35 cellular contexts compared by ENCODE assay signal in genomic region chr20:1205802-1206201, GRCh38. TPM values are rescaled to one million over a fixed set of nuclear protein-coding genes. Genes with fewer than 3 reads are reported as not detected.
"Had no signal": no experiment of that assay in that cellular context is flagged by ENCODE, and none has a peak within 500 bp of the region (broad histone marks: within the 10 kb centered on the region; RNA-seq: fewer than 3 reads in every experiment).

No MANE protein-coding gene starts in this region.

- H3K27ac ChIP-seq: ascending aorta, breast epithelium, cardiac muscle cell, colonic mucosa, epithelial cell of prostate, foreskin keratinocyte, WERI-Rb-1 had no signal

- H3K9me3 ChIP-seq: ascending aorta, breast epithelium, colonic mucosa, gastrocnemius medialis had no signal

- H3K27me3 Mint-ChIP-seq: activated CD4-positive, alpha-beta T cell treated with anti-CD3 and anti-CD28 coated beads for 36 hours; activated T-cell treated with anti-CD3 and anti-CD28 coated beads, Interleukin-2, amount 50 U/mL, for 24 hours had no signal

- H3K9me3 Mint-ChIP-seq: activated CD4-positive, alpha-beta memory T cell treated with anti-CD3 and anti-CD28 coated beads, Interleukin-2, amount 10 ng/mL, durations not matched to agents 7 days and 5 days; activated CD4-positive, alpha-beta T cell treated with anti-CD3 and anti-CD28 coated beads, Interleukin-2, amount 10 ng/mL, durations not matched to agents 7 days and 5 days; activated naive CD4-positive, alpha-beta T cell treated with anti-CD3 and anti-CD28 coated beads, Interleukin-2, amount 10 ng/mL, durations not matched to agents 7 days and 5 days; activated naive CD4-positive, alpha-beta T cell treated with anti-CD3 and anti-CD28 coated beads, Interleukin-2, amount 50 U/mL, for 72 hours; activated naive CD8-positive, alpha-beta T cell treated with anti-CD3 and anti-CD28 coated beads, Interleukin-2, amount 10 ng/mL, durations not matched to agents 7 days and 5 days; activated T-cell treated with anti-CD3 and anti-CD28 coated beads, Interleukin-2, amount 50 U/mL, for 24 hours; activated T-cell treated with anti-CD3 and anti-CD28 coated beads, Interleukin-2, amount 50 U/mL, for 72 hours; brain; T-helper 2 cell treated with Interferon-gamma antibody and Interleukin-4, amounts not matched to agents 5 μg/mL and 100 μg/mL, for 36 hours had no signal

- H3K4me3 Mint-ChIP-seq: activated CD4-positive, alpha-beta memory T cell treated with anti-CD3 and anti-CD28 coated beads, Interleukin-2, amount 10 ng/mL, durations not matched to agents 7 days and 5 days; activated CD4-positive, alpha-beta T cell treated with anti-CD3 and anti-CD28 coated beads for 36 hours; activated CD4-positive, alpha-beta T cell treated with anti-CD3 and anti-CD28 coated beads, Interleukin-2, amount 10 ng/mL, durations not matched to agents 7 days and 5 days; activated naive CD4-positive, alpha-beta T cell treated with anti-CD3 and anti-CD28 coated beads, Interleukin-2, amount 10 ng/mL, durations not matched to agents 7 days and 5 days; activated naive CD8-positive, alpha-beta T cell treated with anti-CD3 and anti-CD28 coated beads, Interleukin-2, amount 10 ng/mL, durations not matched to agents 7 days and 5 days; activated T-cell treated with anti-CD3 and anti-CD28 coated beads, Interleukin-2, amount 50 U/mL, for 24 hours; activated T-cell treated with anti-CD3 and anti-CD28 coated beads, Interleukin-2, amount 50 U/mL, for 72 hours; brain; T-helper 17 cell; T-helper 2 cell treated with Interferon-gamma antibody and Interleukin-4, amounts not matched to agents 5 μg/mL and 100 μg/mL, for 36 hours had no signal

- H3K4me1 ChIP-seq: ascending aorta, breast epithelium, colonic mucosa, foreskin keratinocyte, gastrocnemius medialis had no signal

- H3K4me3 ChIP-seq: ascending aorta, breast epithelium, cardiac muscle cell, colonic mucosa, gastrocnemius medialis had no signal

- ATAC-seq: activated CD4-positive, alpha-beta T cell treated with anti-CD3 and anti-CD28 coated beads for 36 hours; activated naive CD4-positive, alpha-beta T cell treated with anti-CD3 and anti-CD28 coated beads, Interleukin-2, amount 50 U/mL, for 72 hours; activated T-cell treated with anti-CD3 and anti-CD28 coated beads, Interleukin-2, amount 50 U/mL, for 72 hours; esophagus mucosa; foreskin keratinocyte; gastrocnemius medialis; T-helper 17 cell had no signal

- H3K27ac Mint-ChIP-seq: activated CD4-positive, alpha-beta memory T cell treated with anti-CD3 and anti-CD28 coated beads, Interleukin-2, amount 10 ng/mL, durations not matched to agents 7 days and 5 days; activated CD4-positive, alpha-beta T cell treated with anti-CD3 and anti-CD28 coated beads for 36 hours; activated CD4-positive, alpha-beta T cell treated with anti-CD3 and anti-CD28 coated beads, Interleukin-2, amount 10 ng/mL, durations not matched to agents 7 days and 5 days; activated naive CD4-positive, alpha-beta T cell treated with anti-CD3 and anti-CD28 coated beads, Interleukin-2, amount 10 ng/mL, durations not matched to agents 7 days and 5 days; activated naive CD4-positive, alpha-beta T cell treated with anti-CD3 and anti-CD28 coated beads, Interleukin-2, amount 50 U/mL, for 72 hours; activated naive CD8-positive, alpha-beta T cell treated with anti-CD3 and anti-CD28 coated beads, Interleukin-2, amount 10 ng/mL, durations not matched to agents 7 days and 5 days; activated T-cell treated with anti-CD3 and anti-CD28 coated beads, Interleukin-2, amount 50 U/mL, for 24 hours; activated T-cell treated with anti-CD3 and anti-CD28 coated beads, Interleukin-2, amount 50 U/mL, for 72 hours; brain; T-helper 17 cell; T-helper 2 cell treated with Interferon-gamma antibody and Interleukin-4, amounts not matched to agents 5 μg/mL and 100 μg/mL, for 36 hours had no signal

- H3K36me3 ChIP-seq: ascending aorta, breast epithelium, cardiac muscle cell, colonic mucosa, gastrocnemius medialis, WERI-Rb-1 had no signal

- H3K36me3 Mint-ChIP-seq: activated naive CD4-positive, alpha-beta T cell treated with anti-CD3 and anti-CD28 coated beads, Interleukin-2, amount 10 ng/mL, durations not matched to agents 7 days and 5 days; activated naive CD4-positive, alpha-beta T cell treated with anti-CD3 and anti-CD28 coated beads, Interleukin-2, amount 50 U/mL, for 72 hours; activated naive CD8-positive, alpha-beta T cell treated with anti-CD3 and anti-CD28 coated beads, Interleukin-2, amount 10 ng/mL, durations not matched to agents 7 days and 5 days; brain had no signal

- H3K4me1 Mint-ChIP-seq: activated CD4-positive, alpha-beta memory T cell treated with anti-CD3 and anti-CD28 coated beads, Interleukin-2, amount 10 ng/mL, durations not matched to agents 7 days and 5 days; activated CD4-positive, alpha-beta T cell treated with anti-CD3 and anti-CD28 coated beads for 36 hours; activated CD4-positive, alpha-beta T cell treated with anti-CD3 and anti-CD28 coated beads, Interleukin-2, amount 10 ng/mL, durations not matched to agents 7 days and 5 days; activated naive CD4-positive, alpha-beta T cell treated with anti-CD3 and anti-CD28 coated beads, Interleukin-2, amount 10 ng/mL, durations not matched to agents 7 days and 5 days; activated naive CD8-positive, alpha-beta T cell treated with anti-CD3 and anti-CD28 coated beads, Interleukin-2, amount 10 ng/mL, durations not matched to agents 7 days and 5 days; brain had no signal

- DNase-seq: activated CD4-positive, alpha-beta memory T cell treated with anti-CD3 and anti-CD28 coated beads, Interleukin-2, amount 10 ng/mL, durations not matched to agents 7 days and 5 days; activated CD4-positive, alpha-beta T cell treated with anti-CD3 and anti-CD28 coated beads for 36 hours; activated CD4-positive, alpha-beta T cell treated with anti-CD3 and anti-CD28 coated beads, Interleukin-2, amount 10 ng/mL, durations not matched to agents 7 days and 5 days; activated CD4-positive, alpha-beta T cell treated with anti-CD3 and anti-CD28 coated beads, Interleukin-2, amount 50 U/mL, for 4 hours; activated CD4-positive, CD25-positive, alpha-beta regulatory T cell; activated CD4-positive, CD25-positive, alpha-beta regulatory T cell treated with anti-CD3 and anti-CD28 coated beads, Interleukin-2, amount 50 U/mL, for 72 hours; activated CD8-positive, alpha-beta memory T cell treated with anti-CD3 and anti-CD28 coated beads, Interleukin-2, amount 50 U/mL, for 48 hours; activated gamma-delta T cell; activated naive CD4-positive, alpha-beta T cell; activated naive CD4-positive, alpha-beta T cell treated with anti-CD3 and anti-CD28 coated beads, Interleukin-2, amount 10 ng/mL, durations not matched to agents 7 days and 5 days; activated naive CD8-positive, alpha-beta T cell treated with anti-CD3 and anti-CD28 coated beads, Interleukin-2, amount 10 ng/mL, durations not matched to agents 7 days and 5 days; activated T-cell treated with anti-CD3 and anti-CD28 coated beads for 4 hours; activated T-cell treated with anti-CD3 and anti-CD28 coated beads, Interleukin-2, amount 50 U/mL, for 24 hours; activated T-cell treated with anti-CD3 and anti-CD28 coated beads, Interleukin-2, amount 50 U/mL, for 72 hours; central memory CD4-positive, alpha-beta T cell; cerebellar nuclear complex; colonic mucosa; effector CD8-positive, alpha-beta T cell; foreskin keratinocyte; gastrocnemius medialis; glutamatergic neuron; T-helper 1 cell; T-helper 17 cell; T1000; WERI-Rb-1 had no signal

RNA-seq across cellular contexts. Expression of gene C20orf202, which starts 2.5 kb away (rescaled TPM):
- total RNA-seq: activated CD4-positive, alpha-beta memory T cell treated with anti-CD3 and anti-CD28 coated beads, Interleukin-2, amount 10 ng/mL, durations not matched to agents 7 days and 5 days; activated CD4-positive, alpha-beta T cell treated with anti-CD3 and anti-CD28 coated beads for 36 hours; activated CD4-positive, alpha-beta T cell treated with anti-CD3 and anti-CD28 coated beads, Interleukin-2, amount 10 ng/mL, durations not matched to agents 7 days and 5 days; ascending aorta; endothelial cell of umbilical vein; foreskin keratinocyte had no signal

RNA-seq across cellular contexts. Expression of gene RAD21L1, which starts 20.0 kb away (rescaled TPM):
- total RNA-seq: activated CD4-positive, alpha-beta memory T cell treated with anti-CD3 and anti-CD28 coated beads, Interleukin-2, amount 10 ng/mL, durations not matched to agents 7 days and 5 days; ascending aorta; breast epithelium; colonic mucosa; dermis microvascular lymphatic vessel endothelial cell; endothelial cell of umbilical vein; esophagus mucosa; foreskin keratinocyte; T-helper 17 cell had no signal

RNA-seq across cellular contexts. Expression of gene TMEM74B, which starts 21.0 kb away (rescaled TPM):
- total RNA-seq: ascending aorta had no signal
